1 cellular context compared by ENCODE assay signal in the genomic region with DNA sequence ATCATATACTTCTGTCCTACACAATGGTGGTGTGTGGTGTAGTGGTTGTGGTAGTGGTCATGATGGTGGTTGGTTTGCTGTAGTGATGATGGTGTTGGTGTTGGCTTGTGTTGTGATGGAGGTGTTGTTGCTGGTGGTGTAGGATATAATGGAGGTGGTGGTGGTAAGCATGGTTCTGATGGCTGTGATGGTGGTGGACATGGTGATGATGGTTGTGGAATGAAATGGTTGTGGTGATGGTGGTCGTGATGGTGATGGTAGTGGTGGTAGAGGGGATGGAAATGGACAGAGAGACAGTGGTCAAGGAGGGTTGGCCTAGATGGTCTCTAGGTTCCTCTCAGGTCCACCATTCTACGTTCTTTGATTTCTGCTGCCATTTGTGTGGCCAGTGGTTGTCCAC.
A peak's percentile ranks its signal among the peaks of the same experiment; 100 is the strongest.
TF ChIP-seq lines count a peak whose summit lies in the region.

No MANE protein-coding gene starts in this region.

TF ChIP-seq in K562, 482 proteins besides CTCF, POLR2A, EP300 and RAD21 (continued from another document):
- TF ChIP-seq, protein P1, sequence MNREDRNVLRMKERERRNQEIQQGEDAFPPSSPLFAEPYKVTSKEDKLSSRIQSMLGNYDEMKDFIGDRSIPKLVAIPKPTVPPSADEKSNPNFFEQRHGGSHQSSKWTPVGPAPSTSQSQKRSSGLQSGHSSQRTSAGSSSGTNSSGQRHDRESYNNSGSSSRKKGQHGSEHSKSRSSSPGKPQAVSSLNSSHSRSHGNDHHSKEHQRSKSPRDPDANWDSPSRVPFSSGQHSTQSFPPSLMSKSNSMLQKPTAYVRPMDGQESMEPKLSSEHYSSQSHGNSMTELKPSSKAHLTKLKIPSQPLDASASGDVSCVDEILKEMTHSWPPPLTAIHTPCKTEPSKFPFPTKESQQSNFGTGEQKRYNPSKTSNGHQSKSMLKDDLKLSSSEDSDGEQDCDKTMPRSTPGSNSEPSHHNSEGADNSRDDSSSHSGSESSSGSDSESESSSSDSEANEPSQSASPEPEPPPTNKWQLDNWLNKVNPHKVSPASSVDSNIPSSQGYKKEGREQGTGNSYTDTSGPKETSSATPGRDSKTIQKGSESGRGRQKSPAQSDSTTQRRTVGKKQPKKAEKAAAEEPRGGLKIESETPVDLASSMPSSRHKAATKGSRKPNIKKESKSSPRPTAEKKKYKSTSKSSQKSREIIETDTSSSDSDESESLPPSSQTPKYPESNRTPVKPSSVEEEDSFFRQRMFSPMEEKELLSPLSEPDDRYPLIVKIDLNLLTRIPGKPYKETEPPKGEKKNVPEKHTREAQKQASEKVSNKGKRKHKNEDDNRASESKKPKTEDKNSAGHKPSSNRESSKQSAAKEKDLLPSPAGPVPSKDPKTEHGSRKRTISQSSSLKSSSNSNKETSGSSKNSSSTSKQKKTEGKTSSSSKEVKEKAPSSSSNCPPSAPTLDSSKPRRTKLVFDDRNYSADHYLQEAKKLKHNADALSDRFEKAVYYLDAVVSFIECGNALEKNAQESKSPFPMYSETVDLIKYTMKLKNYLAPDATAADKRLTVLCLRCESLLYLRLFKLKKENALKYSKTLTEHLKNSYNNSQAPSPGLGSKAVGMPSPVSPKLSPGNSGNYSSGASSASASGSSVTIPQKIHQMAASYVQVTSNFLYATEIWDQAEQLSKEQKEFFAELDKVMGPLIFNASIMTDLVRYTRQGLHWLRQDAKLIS (CRISPR knock-in tag; IDR thresholded peaks at IDR 0.05): no peak
- TF ChIP-seq MCM7 (IDR thresholded peaks at IDR 0.05) (0 out of 4 replicates have a peak, but pooled peaks of 1 of the 2 experiments have one; percentile 71), TSC22D4 (tag; IDR thresholded peaks at IDR 0.05) (0 out of 2 replicates have a peak, but pooled peaks have one; percentile 62)
